In the genomic region with DNA sequence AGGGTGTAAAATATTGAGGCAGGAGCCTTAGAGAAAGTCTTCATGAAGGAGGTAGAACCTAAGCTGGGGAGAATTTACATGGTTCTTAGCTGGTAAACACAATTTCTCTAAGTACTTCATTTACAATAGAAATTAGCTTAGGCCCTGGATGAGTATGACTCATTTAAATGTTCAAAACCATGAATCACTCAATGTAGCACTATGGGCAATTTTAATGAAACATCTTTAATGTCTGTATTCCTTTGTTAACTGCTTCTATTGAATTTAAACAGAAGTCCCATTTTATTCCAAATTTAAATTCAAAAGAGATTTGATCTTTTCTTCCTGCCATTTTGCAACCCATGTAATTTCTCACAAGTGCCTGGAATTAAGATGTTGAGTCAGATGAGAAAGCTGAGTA, we compare ENCODE assay signal across 1 cellular context.
TF ChIP-seq lines count a peak whose summit lies in the region.

No MANE protein-coding gene starts in this region.

TF ChIP-seq in HCT116, 20 proteins besides CTCF, POLR2A, EP300 and RAD21:
- TF ChIP-seq EZH2phosphoT487 (IDR thresholded peaks at IDR 0.05; ENCODE audit: borderline replicate concordance) (no peak), CEBPB (IDR thresholded peaks at IDR 0.05; ENCODE audit: low read depth) (no peak), CBX3 (IDR thresholded peaks at IDR 0.05; ENCODE audit: low read depth) (no peak)
TF ChIP-seq in HCT116: peak in this region for 0.
